17 cellular contexts compared by ENCODE assay signal in genomic region chr2:1965726-1966125, GRCh38.
DNase-seq lines count a peak whose midpoint lies in the region; ATAC-seq and TF ChIP-seq lines count a peak whose summit lies in the region.
"Had no signal": no experiment of that assay in that cellular context is flagged by ENCODE, and none has a peak within 500 bp of the region (broad histone marks: within the 10 kb centered on the region; RNA-seq: fewer than 3 reads in every experiment).

No MANE protein-coding gene starts in this region.

- DNase-seq in SK-N-SH = peak; percentile 56
- DNase-seq in islet precursor cell = peak; percentile 51
- DNase-seq in upper lobe of right lung = no peak
- no peak for DNase-seq in RPMI8226
- no peak for DNase-seq in mammary epithelial cell
- DNase-seq in naive thymus-derived CD8-positive, alpha-beta T cell = no peak
- DNase-seq: AML-193; Calu3; CD8-positive, alpha-beta T cell; DMS79 treated with DMSO at 0.1 percent for 48 hours; GF-D8; HFFc6; KG1 had no signal

- TF ChIP-seq CTCF in SK-N-SH (IDR thresholded peaks at IDR 0.05) (no peak), upper lobe of right lung (IDR thresholded peaks at IDR 0.05) (no peak), mammary epithelial cell (conservative IDR thresholded peaks at IDR 0.05 in 1 of 2, IDR thresholded peaks at IDR 0.05 in 1 of 2; ENCODE audit: extremely low read depth in 1 of 2, insufficient read depth in 1 of 2, low read depth in 1 of 2, low read length in 2 of 2) (no peak)

- H3K27ac ChIP-seq in SK-N-SH (ENCODE audit: low read depth in 2 of 2, low read length in 1 of 2) (peak overlapping the region in 1 of 2 experiments; percentile 36; a peak in 1 of 4 replicates), upper lobe of right lung (no peak overlapping the region), mammary epithelial cell (ENCODE audit: insufficient read depth, low read depth, low read length) (no peak overlapping the region)
- H3K27ac ChIP-seq: 22Rv1, A549 had no signal

- H3K27ac Mint-ChIP-seq in naive thymus-derived CD8-positive, alpha-beta T cell = no peak overlapping the region
- H3K27ac Mint-ChIP-seq: CD8-positive, alpha-beta T cell; HFFc6 had no signal

- POLR2A ChIA-PET in SK-N-SH (lab: Yijun Ruan, JAX) = no interaction called here
- POLR2A ChIA-PET in naive thymus-derived CD8-positive, alpha-beta T cell (lab: Charles Lee) = no interaction called here

- no peak for TF ChIP-seq RAD21 in SK-N-SH (IDR thresholded peaks at IDR 0.05; ENCODE audit: low read length)

- H3K79me2 ChIP-seq in SK-N-SH (ENCODE audit: insufficient read depth) (no peaks in the 10 kb centered on the region), mammary epithelial cell (ENCODE audit: insufficient read depth, low read length) (no peaks in the 10 kb centered on the region)

- intact Hi-C loops in upper lobe of right lung (cut with DNase I) = no loop called here
- intact Hi-C loops in mammary epithelial cell (cut with micrococcal nuclease) = no loop called here

- CTCF ChIA-PET in SK-N-SH (lab: Yijun Ruan, JAX) (interaction anchor here (1.0 kb wide), 2 partner anchors 110 to 148 kb away, joined by 3 read pairs; no protein-coding TSS in a partner anchor), mammary epithelial cell (lab: Charles Lee; ENCODE audit: low non-redundant PET) (no interaction called here)

- H3K9me3 ChIP-seq in SK-N-SH = no peaks in the 10 kb centered on the region
- H3K9me3 ChIP-seq in upper lobe of right lung = no peaks in the 10 kb centered on the region
- H3K9me3 ChIP-seq in mammary epithelial cell (replicated peaks; ENCODE audit: insufficient read depth, low read length) = peaks cover 20% of the 10 kb centered on the region

- H3K9me3 Mint-ChIP-seq in naive thymus-derived CD8-positive, alpha-beta T cell = no peaks in the 10 kb centered on the region
- H3K9me3 Mint-ChIP-seq: CD8-positive, alpha-beta T cell had no signal

- H3K4me3 Mint-ChIP-seq in naive thymus-derived CD8-positive, alpha-beta T cell = no peak overlapping the region
- H3K4me3 Mint-ChIP-seq: CD8-positive, alpha-beta T cell; HFFc6 had no signal

- H3K9me2 ChIP-seq in SK-N-SH = no peaks in the 10 kb centered on the region

- ATAC-seq in SK-N-SH treated with all-trans-retinoic acid at 6 μM for 48 hours (no peak), upper lobe of right lung (peak; percentile 7)
- no peak for ATAC-seq in naive thymus-derived CD8-positive, alpha-beta T cell
- ATAC-seq: A549; CD8-positive, alpha-beta T cell; HCT116 had no signal

- H3K36me3 ChIP-seq in SK-N-SH (replicated peaks in 1 of 2; ENCODE audit: control insufficient read depth in 1 of 2, insufficient read depth in 2 of 2, low read length in 1 of 2) (no peaks in the 10 kb centered on the region), upper lobe of right lung (no peaks in the 10 kb centered on the region), mammary epithelial cell (ENCODE audit: insufficient read depth, low read length) (no peaks in the 10 kb centered on the region)

- H3F3A ChIP-seq in SK-N-SH (replicated peaks; ENCODE audit: insufficient read depth) = no peaks in the 10 kb centered on the region

- no peak for TF ChIP-seq EP300 in SK-N-SH (IDR thresholded peaks at IDR 0.05; ENCODE audit: borderline replicate concordance in 1 of 2, low read depth in 1 of 2, low read length in 1 of 2)

- H2AFZ ChIP-seq in SK-N-SH (ENCODE audit: low read depth) (no peak overlapping the region), mammary epithelial cell (ENCODE audit: low read depth, low read length) (no peak overlapping the region)

- H3K4me1 Mint-ChIP-seq in naive thymus-derived CD8-positive, alpha-beta T cell = no peaks in the 10 kb centered on the region

- H4K20me1 ChIP-seq in SK-N-SH (ENCODE audit: insufficient read depth) (no peaks in the 10 kb centered on the region), mammary epithelial cell (ENCODE audit: insufficient read depth, low read length) (no peaks in the 10 kb centered on the region)

- H3K36me3 Mint-ChIP-seq in naive thymus-derived CD8-positive, alpha-beta T cell = no peaks in the 10 kb centered on the region
- H3K36me3 Mint-ChIP-seq: CD8-positive, alpha-beta T cell had no signal

- H3K27me3 ChIP-seq in SK-N-SH (ENCODE audit: insufficient read depth) = no peaks in the 10 kb centered on the region
- no peaks in the 10 kb centered on the region for H3K27me3 ChIP-seq in upper lobe of right lung
- H3K27me3 ChIP-seq in mammary epithelial cell (ENCODE audit: insufficient read depth, low read length) = no peaks in the 10 kb centered on the region

- no TSS peak for BruUV-seq in mammary epithelial cell (replicated peaks; lab: Mats Ljungman, UMichigan)

- H3K4me3 ChIP-seq in SK-N-SH (ENCODE audit: low read depth in 2 of 2, low read length in 1 of 2) (no peak overlapping the region), upper lobe of right lung (no peak overlapping the region), mammary epithelial cell (replicated peaks in 1 of 3; ENCODE audit: insufficient read depth in 1 of 3, low read depth in 2 of 3, low read length in 3 of 3) (no peak overlapping the region)
- H3K4me3 ChIP-seq: A549 had no signal

- peaks cover 0 to 52% of the 10 kb centered on the region in 2 experiments; a peak in 2 of 4 replicates for H3K4me1 ChIP-seq in SK-N-SH (ENCODE audit: control insufficient read depth in 1 of 2, insufficient read depth in 2 of 2, low read depth in 1 of 2, low read length in 1 of 2)
- H3K4me1 ChIP-seq in upper lobe of right lung = no peaks in the 10 kb centered on the region
- no peaks in the 10 kb centered on the region for H3K4me1 ChIP-seq in mammary epithelial cell (ENCODE audit: insufficient read depth, low read length)
- H3K4me1 ChIP-seq: A549 had no signal

- WGBS in SK-N-SH (ENCODE audit: low lambda C conversion rate) = 49% methylated on average over 9 of the region's 12 CpGs
- WGBS in mammary epithelial cell (ENCODE audit: low coverage, missing lambda C conversion rate) = 72% methylated on average over 9 of the region's 12 CpGs

- in situ Hi-C loops in mammary epithelial cell (cut with MboI; ENCODE audit: low sequenced_read_pairs in 2 of 2) = no loop called here

- dilution Hi-C loops in mammary epithelial cell (cut with HindIII; ENCODE audit: low sequenced_read_pairs) = no loop called here

- H3K4me2 ChIP-seq in SK-N-SH (no peak overlapping the region), mammary epithelial cell (ENCODE audit: insufficient read depth, low read depth, low read length) (no peak overlapping the region)
- H3K4me2 ChIP-seq: A549 had no signal

- no peak overlapping the region for H3K9ac ChIP-seq in SK-N-SH
- H3K9ac ChIP-seq in mammary epithelial cell (ENCODE audit: insufficient read depth, low read length) = no peak overlapping the region

- H3K27me3 Mint-ChIP-seq in naive thymus-derived CD8-positive, alpha-beta T cell = peaks cover 0 to 3% (median 2%) of the 10 kb centered on the region in 5 donors

TF ChIP-seq in SK-N-SH, 30 proteins besides CTCF, POLR2A, EP300 and RAD21:
- TF ChIP-seq TAF1 (IDR thresholded peaks at IDR 0.05; ENCODE audit: borderline replicate concordance, low read depth, low read length) (no peak), RFX5 (IDR thresholded peaks at IDR 0.05; ENCODE audit: low read length) (no peak), NRF1 (IDR thresholded peaks at IDR 0.05; ENCODE audit: low read depth, low read length) (no peak)

TF ChIP-seq in SK-N-SH treated with all-trans-retinoic acid at 6 μM for 48 hours, 23 proteins besides CTCF, POLR2A, EP300 and RAD21:
- TF ChIP-seq GLIS3 (CRISPR knock-in tag; IDR thresholded peaks at IDR 0.05) = no peak
- TF ChIP-seq RARB (CRISPR knock-in tag; IDR thresholded peaks at IDR 0.05) = no peak
- no peak for TF ChIP-seq CREB5 (CRISPR knock-in tag; IDR thresholded peaks at IDR 0.05; ENCODE audit: low read depth)
- TF ChIP-seq TSHZ2 (CRISPR knock-in tag; IDR thresholded peaks at IDR 0.05) = no peak
TF ChIP-seq in SK-N-SH treated with all-trans-retinoic acid at 6 μM for 48 hours: peak in this region for 0.

Comparison
In these comparisons a context has a peak if more than half of its experiments do, and no peak if none do; other contexts are left out.
1. DNase-seq: peak in SK-N-SH (single experiment) and islet precursor cell (single experiment); none in upper lobe of right lung (single experiment), RPMI8226 (single experiment), mammary epithelial cell (single experiment) and naive thymus-derived CD8-positive, alpha-beta T cell (0 of 10).